In the genomic region with DNA sequence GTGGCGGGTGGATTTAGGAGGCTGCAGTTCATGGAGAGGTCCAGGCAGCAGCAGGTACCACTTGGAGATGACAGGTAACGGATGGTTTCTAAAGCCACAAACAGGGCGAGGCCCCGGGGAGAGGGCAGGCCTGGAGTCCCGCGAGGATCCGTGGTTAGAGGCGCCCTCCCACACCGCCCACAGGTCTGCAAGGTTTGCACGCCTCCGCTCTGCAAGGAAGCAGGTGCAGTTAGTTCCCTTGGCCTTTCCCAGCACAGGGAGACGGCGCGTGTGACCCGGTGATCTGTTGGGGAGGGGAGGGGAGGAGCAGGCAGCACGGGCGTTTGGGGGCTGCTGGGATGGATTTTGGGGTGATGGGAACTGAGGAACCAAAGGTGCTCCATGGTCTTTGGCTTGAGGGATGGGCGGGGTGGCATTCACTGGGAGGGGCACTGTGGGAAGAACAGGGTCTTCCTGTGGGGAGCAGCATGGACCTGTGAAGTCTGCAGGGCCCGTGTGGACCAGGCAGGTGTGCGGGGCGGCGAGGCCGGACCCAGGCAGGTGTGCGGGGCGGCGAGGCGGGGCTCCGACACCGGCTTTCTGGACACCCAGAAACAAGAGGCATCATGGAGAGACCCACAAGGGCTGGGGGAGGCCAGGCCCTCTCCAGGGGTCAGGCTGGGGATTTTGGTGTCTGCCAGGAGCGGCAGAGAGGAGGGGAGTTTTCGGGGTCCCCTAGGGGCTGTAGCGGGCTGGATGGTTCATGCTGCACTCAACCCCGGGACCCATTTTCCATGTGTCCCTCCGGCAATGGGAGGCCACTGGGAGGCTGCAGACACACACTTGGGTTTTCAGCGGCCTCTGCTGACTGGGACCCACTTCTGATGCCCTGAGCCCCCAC, we compare ENCODE assay signal across 17 cellular contexts. TPM values are rescaled to one million over a fixed set of nuclear protein-coding genes. Genes with fewer than 3 reads are reported as not detected.
DNase-seq lines count a peak whose midpoint lies in the region; ATAC-seq and TF ChIP-seq lines count a peak whose summit lies in the region.
"Had no signal": no experiment of that assay in that cellular context is flagged by ENCODE, and none has a peak within 500 bp of the region (broad histone marks: within the 10 kb centered on the region; RNA-seq: fewer than 3 reads in every experiment).

No MANE protein-coding gene starts in this region.

- TF ChIP-seq CTCF in thyroid gland (IDR thresholded peaks at IDR 0.05) (no peak), GM10266 (IDR thresholded peaks at IDR 0.05; ENCODE audit: control insufficient read depth, insufficient read depth, low read depth, missing control alignments) (no peak)

- no peaks in the 10 kb centered on the region for H3K9me3 ChIP-seq in T-helper 17 cell (ENCODE audit: control insufficient read depth, low read length, poor library complexity, severe bottlenecking)
- no peaks in the 10 kb centered on the region for H3K9me3 ChIP-seq in thyroid gland
- H3K9me3 ChIP-seq: body of pancreas, gastrocnemius medialis, ovary had no signal

- H3K4me1 Mint-ChIP-seq in activated CD4-positive, alpha-beta memory T cell treated with anti-CD3 and anti-CD28 coated beads, Interleukin-2, amount 10 ng/mL, durations not matched to agents 7 days and 5 days = peaks cover 19% of the 10 kb centered on the region
- peaks cover 17% of the 10 kb centered on the region for H3K4me1 Mint-ChIP-seq in activated CD4-positive, alpha-beta memory T cell treated with anti-CD3 and anti-CD28 coated beads for 36 hours (ENCODE audit: low read depth)
- H3K4me1 Mint-ChIP-seq in T-helper 17 cell (peaks cover 13% of the 10 kb centered on the region), memory B cell (peaks cover 6% of the 10 kb centered on the region)

- H3K36me3 Mint-ChIP-seq in activated CD4-positive, alpha-beta memory T cell treated with anti-CD3 and anti-CD28 coated beads, Interleukin-2, amount 10 ng/mL, durations not matched to agents 7 days and 5 days (ENCODE audit: low read depth) = no peaks in the 10 kb centered on the region
- no peaks in the 10 kb centered on the region for H3K36me3 Mint-ChIP-seq in activated CD4-positive, alpha-beta memory T cell treated with anti-CD3 and anti-CD28 coated beads for 36 hours
- H3K36me3 Mint-ChIP-seq in T-helper 17 cell (ENCODE audit: low read depth) (no peaks in the 10 kb centered on the region), memory B cell (no peaks in the 10 kb centered on the region)

- H3K27ac ChIP-seq in thyroid gland = no peak overlapping the region
- H3K27ac ChIP-seq: body of pancreas, coronary artery, gastrocnemius medialis, ovary, SK-N-MC had no signal

- ATAC-seq in T-helper 17 cell (peak; percentile 75), memory B cell (ENCODE audit: low read depth) (peak; percentile 66), GM18870 (IDR thresholded peaks at IDR 0.05; ENCODE audit: unreplicated experiment) (no peak)
- ATAC-seq: body of pancreas, gastrocnemius medialis had no signal

- 75 to 80% methylated on average over 31 to 35 of the region's 35 CpGs for WGBS in thyroid gland, 2 donors

- H3K4me3 ChIP-seq in thyroid gland (replicated peaks in 1 of 3) = no peak overlapping the region
- H3K4me3 ChIP-seq: body of pancreas, coronary artery, gastrocnemius medialis, ovary, SK-N-MC had no signal

- no peaks in the 10 kb centered on the region for H3K36me3 ChIP-seq in thyroid gland
- H3K36me3 ChIP-seq: gastrocnemius medialis, ovary had no signal

- H3K27me3 ChIP-seq in thyroid gland = no peaks in the 10 kb centered on the region
- H3K27me3 ChIP-seq: ovary had no signal

- H3K9me3 Mint-ChIP-seq in activated CD4-positive, alpha-beta memory T cell treated with anti-CD3 and anti-CD28 coated beads, Interleukin-2, amount 10 ng/mL, durations not matched to agents 7 days and 5 days = no peaks in the 10 kb centered on the region
- no peaks in the 10 kb centered on the region for H3K9me3 Mint-ChIP-seq in activated CD4-positive, alpha-beta memory T cell treated with anti-CD3 and anti-CD28 coated beads for 36 hours
- no peaks in the 10 kb centered on the region for H3K9me3 Mint-ChIP-seq in memory B cell

- no peaks in the 10 kb centered on the region for H3K4me1 ChIP-seq in thyroid gland
- H3K4me1 ChIP-seq: body of pancreas had no signal

- H3K27me3 Mint-ChIP-seq in activated CD4-positive, alpha-beta memory T cell treated with anti-CD3 and anti-CD28 coated beads, Interleukin-2, amount 10 ng/mL, durations not matched to agents 7 days and 5 days = peaks cover 6% of the 10 kb centered on the region
- peaks cover 4% of the 10 kb centered on the region for H3K27me3 Mint-ChIP-seq in activated CD4-positive, alpha-beta memory T cell treated with anti-CD3 and anti-CD28 coated beads for 36 hours
- H3K27me3 Mint-ChIP-seq in T-helper 17 cell (peaks cover 4% of the 10 kb centered on the region), memory B cell (peaks cover 15% of the 10 kb centered on the region)

- CTCF ChIA-PET in activated CD4-positive, alpha-beta memory T cell treated with anti-CD3 and anti-CD28 coated beads, Interleukin-2, amount 10 ng/mL, durations not matched to agents 7 days and 5 days (lab: Charles Lee) = no interaction called here
- CTCF ChIA-PET in activated CD4-positive, alpha-beta memory T cell treated with anti-CD3 and anti-CD28 coated beads for 36 hours (lab: Charles Lee) = no interaction called here

- peak overlapping the region; percentile 32 for H3K4me3 Mint-ChIP-seq in activated CD4-positive, alpha-beta memory T cell treated with anti-CD3 and anti-CD28 coated beads, Interleukin-2, amount 10 ng/mL, durations not matched to agents 7 days and 5 days
- no peak overlapping the region for H3K4me3 Mint-ChIP-seq in activated CD4-positive, alpha-beta memory T cell treated with anti-CD3 and anti-CD28 coated beads for 36 hours
- H3K4me3 Mint-ChIP-seq in T-helper 17 cell = peak overlapping the region; percentile 78
- peak overlapping the region; percentile 8 for H3K4me3 Mint-ChIP-seq in memory B cell

- peak; percentile 57 for DNase-seq in activated CD4-positive, alpha-beta memory T cell treated with anti-CD3 and anti-CD28 coated beads, Interleukin-2, amount 10 ng/mL, durations not matched to agents 7 days and 5 days
- DNase-seq in activated CD4-positive, alpha-beta memory T cell treated with anti-CD3 and anti-CD28 coated beads for 36 hours = no peak
- DNase-seq in GF-D8 (lab: John Stamatoyannopoulos, UW) = peak; percentile 5
- peak in 1 of 3 donors; percentile 10 for DNase-seq in T-helper 17 cell
- no peak for DNase-seq in memory B cell (ENCODE audit: low spot score in 2 of 2)
- DNase-seq in thyroid gland = no peak
- no peak for DNase-seq in GM10266 (ENCODE audit: extremely low spot score)
- DNase-seq: body of pancreas; EL; gastrocnemius medialis; NCI-H1694 treated with DMSO at 0.1 percent for 48 hours; NCI-H524 treated with DMSO at 0.1 percent for 48 hours; stimulated activated CD4-positive, alpha-beta T cell treated with anti-CD3 and anti-CD28 coated beads, Interleukin-2, amount 100 ng/mL, for 48 hours had no signal

- no peak for TF ChIP-seq POLR2A in thyroid gland (IDR thresholded peaks at IDR 0.05)

- no peak overlapping the region for H3K27ac Mint-ChIP-seq in activated CD4-positive, alpha-beta memory T cell treated with anti-CD3 and anti-CD28 coated beads, Interleukin-2, amount 10 ng/mL, durations not matched to agents 7 days and 5 days
- no peak overlapping the region for H3K27ac Mint-ChIP-seq in activated CD4-positive, alpha-beta memory T cell treated with anti-CD3 and anti-CD28 coated beads for 36 hours
- H3K27ac Mint-ChIP-seq in T-helper 17 cell = peak overlapping the region; percentile 41
- no peak overlapping the region for H3K27ac Mint-ChIP-seq in memory B cell

- POLR2A ChIA-PET in activated CD4-positive, alpha-beta memory T cell treated with anti-CD3 and anti-CD28 coated beads, Interleukin-2, amount 10 ng/mL, durations not matched to agents 7 days and 5 days (lab: Charles Lee) = no interaction called here
- POLR2A ChIA-PET in activated CD4-positive, alpha-beta memory T cell treated with anti-CD3 and anti-CD28 coated beads for 36 hours (lab: Charles Lee) = no interaction called here

- intact Hi-C loops in activated CD4-positive, alpha-beta memory T cell treated with anti-CD3 and anti-CD28 coated beads for 36 hours (cut with micrococcal nuclease) = no loop called here
- intact Hi-C loops in thyroid gland (cut with DNase I) = no loop called here

RNA-seq across cellular contexts. Expression of a gene that starts 29.1 kb away (rescaled TPM):
- total RNA-seq in activated CD4-positive, alpha-beta memory T cell treated with anti-CD3 and anti-CD28 coated beads, Interleukin-2, amount 10 ng/mL, durations not matched to agents 7 days and 5 days = 10 to 100 TPM; 23.4 to 23.6 TPM
- total RNA-seq in activated CD4-positive, alpha-beta memory T cell treated with anti-CD3 and anti-CD28 coated beads for 36 hours = 10 to 100 TPM; 29.8 to 30.5 TPM
- total RNA-seq in T-helper 17 cell (10 to 100 TPM; 20.7 to 21.6 TPM), thyroid gland (10 to 100 TPM in 2 of 4 donors, 1 to 10 TPM in 2; 9.3 to 22.4 (median 10.1) TPM)

RNA-seq across cellular contexts. Expression of a gene that starts 29.3 kb away (rescaled TPM):
- total RNA-seq in activated CD4-positive, alpha-beta memory T cell treated with anti-CD3 and anti-CD28 coated beads, Interleukin-2, amount 10 ng/mL, durations not matched to agents 7 days and 5 days = 10 to 100 TPM; 17.9 to 18.6 TPM
- 10 to 100 TPM; 18.3 to 21.3 TPM for total RNA-seq in activated CD4-positive, alpha-beta memory T cell treated with anti-CD3 and anti-CD28 coated beads for 36 hours
- 10 to 100 TPM; 38.2 to 40.9 TPM for total RNA-seq in T-helper 17 cell
- total RNA-seq in thyroid gland = 10 to 100 TPM; 11.2 to 23.1 (median 13.7) TPM

Comparison
In these comparisons a context has a peak if more than half of its experiments do, and no peak if none do; other contexts are left out.
1. DNase-seq: peak in activated CD4-positive, alpha-beta memory T cell treated with anti-CD3 and anti-CD28 coated beads, Interleukin-2, amount 10 ng/mL, durations not matched to agents 7 days and 5 days (single experiment) and GF-D8 (single experiment); none in activated CD4-positive, alpha-beta memory T cell treated with anti-CD3 and anti-CD28 coated beads for 36 hours (single experiment), memory B cell (0 of 2), thyroid gland (0 of 2) and GM10266 (single experiment).